Comparison of ENCODE assay signal across 2 cellular contexts in the genomic region with DNA sequence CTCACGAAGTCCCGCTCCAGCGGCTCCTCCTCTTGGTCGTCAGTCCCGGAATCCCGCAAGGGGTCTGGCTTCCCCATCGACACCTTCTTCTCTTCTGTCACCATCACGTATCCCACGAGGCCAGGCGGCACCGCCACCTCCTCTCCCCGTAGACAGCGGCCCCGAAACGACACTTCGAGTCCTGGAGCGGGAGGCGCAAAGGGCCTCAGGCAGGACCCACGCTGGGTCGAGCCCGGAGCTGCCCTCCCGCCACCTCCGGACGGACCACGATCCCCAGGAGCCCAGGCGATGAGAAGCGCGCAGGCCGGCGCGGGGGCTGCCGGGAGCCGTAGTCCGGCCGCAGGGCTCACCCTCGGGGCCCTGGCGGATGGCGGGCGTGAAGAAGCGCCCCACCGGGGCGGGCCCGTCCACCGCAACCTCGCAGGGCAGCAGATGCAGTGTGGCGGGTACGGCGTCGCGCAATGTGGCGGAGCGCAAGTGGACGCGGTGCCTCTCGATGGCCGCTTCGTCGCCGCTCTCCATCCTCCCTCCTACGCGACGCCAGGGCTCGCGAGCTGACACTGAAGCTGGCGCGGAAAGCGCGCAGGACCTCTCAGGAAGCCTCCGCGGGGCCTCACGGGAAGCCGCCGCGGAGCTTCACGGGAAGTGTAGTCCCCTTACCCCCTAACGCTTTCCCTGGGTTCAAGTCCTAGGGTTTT.
TF ChIP-seq lines count a peak whose summit lies in the region.

A gene (minus strand): TSS at position 562 of the 698 bp plus-strand sequence. CDS start 40 bp downstream, at position 522.

TF ChIP-seq in A549, 52 proteins besides CTCF, POLR2A, EP300 and RAD21 (continued from another document):
- TF ChIP-seq, protein P1, sequence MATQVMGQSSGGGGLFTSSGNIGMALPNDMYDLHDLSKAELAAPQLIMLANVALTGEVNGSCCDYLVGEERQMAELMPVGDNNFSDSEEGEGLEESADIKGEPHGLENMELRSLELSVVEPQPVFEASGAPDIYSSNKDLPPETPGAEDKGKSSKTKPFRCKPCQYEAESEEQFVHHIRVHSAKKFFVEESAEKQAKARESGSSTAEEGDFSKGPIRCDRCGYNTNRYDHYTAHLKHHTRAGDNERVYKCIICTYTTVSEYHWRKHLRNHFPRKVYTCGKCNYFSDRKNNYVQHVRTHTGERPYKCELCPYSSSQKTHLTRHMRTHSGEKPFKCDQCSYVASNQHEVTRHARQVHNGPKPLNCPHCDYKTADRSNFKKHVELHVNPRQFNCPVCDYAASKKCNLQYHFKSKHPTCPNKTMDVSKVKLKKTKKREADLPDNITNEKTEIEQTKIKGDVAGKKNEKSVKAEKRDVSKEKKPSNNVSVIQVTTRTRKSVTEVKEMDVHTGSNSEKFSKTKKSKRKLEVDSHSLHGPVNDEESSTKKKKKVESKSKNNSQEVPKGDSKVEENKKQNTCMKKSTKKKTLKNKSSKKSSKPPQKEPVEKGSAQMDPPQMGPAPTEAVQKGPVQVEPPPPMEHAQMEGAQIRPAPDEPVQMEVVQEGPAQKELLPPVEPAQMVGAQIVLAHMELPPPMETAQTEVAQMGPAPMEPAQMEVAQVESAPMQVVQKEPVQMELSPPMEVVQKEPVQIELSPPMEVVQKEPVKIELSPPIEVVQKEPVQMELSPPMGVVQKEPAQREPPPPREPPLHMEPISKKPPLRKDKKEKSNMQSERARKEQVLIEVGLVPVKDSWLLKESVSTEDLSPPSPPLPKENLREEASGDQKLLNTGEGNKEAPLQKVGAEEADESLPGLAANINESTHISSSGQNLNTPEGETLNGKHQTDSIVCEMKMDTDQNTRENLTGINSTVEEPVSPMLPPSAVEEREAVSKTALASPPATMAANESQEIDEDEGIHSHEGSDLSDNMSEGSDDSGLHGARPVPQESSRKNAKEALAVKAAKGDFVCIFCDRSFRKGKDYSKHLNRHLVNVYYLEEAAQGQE (IDR thresholded peaks at IDR 0.05) = peak; percentile 17; the same call in 1 of the 2 replicates
- TF ChIP-seq RNF2 (IDR thresholded peaks at IDR 0.05; ENCODE audit: borderline replicate concordance, low read depth) (peak; percentile 76; the same call in 1 of the 2 replicates), POLR2AphosphoS2 (conservative IDR thresholded peaks at IDR 0.05; ENCODE audit: low read length) (no peak), NR3C1 (IDR thresholded peaks at IDR 0.05) (no peak), BHLHE40 (IDR thresholded peaks at IDR 0.05; ENCODE audit: low read depth, low read length) (no peak), FOSL2 (IDR thresholded peaks at IDR 0.05) (no peak), FOSL2 (CRISPR knock-in tag; IDR thresholded peaks at IDR 0.05) (no peak), CHD4 (IDR thresholded peaks at IDR 0.05; ENCODE audit: borderline replicate concordance) (no peak)
- TF ChIP-seq, protein P2, sequence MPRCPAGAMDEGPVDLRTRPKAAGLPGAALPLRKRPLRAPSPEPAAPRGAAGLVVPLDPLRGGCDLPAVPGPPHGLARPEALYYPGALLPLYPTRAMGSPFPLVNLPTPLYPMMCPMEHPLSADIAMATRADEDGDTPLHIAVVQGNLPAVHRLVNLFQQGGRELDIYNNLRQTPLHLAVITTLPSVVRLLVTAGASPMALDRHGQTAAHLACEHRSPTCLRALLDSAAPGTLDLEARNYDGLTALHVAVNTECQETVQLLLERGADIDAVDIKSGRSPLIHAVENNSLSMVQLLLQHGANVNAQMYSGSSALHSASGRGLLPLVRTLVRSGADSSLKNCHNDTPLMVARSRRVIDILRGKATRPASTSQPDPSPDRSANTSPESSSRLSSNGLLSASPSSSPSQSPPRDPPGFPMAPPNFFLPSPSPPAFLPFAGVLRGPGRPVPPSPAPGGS (IDR thresholded peaks at IDR 0.05) = peak; percentile 83
TF ChIP-seq in A549: peak in this region for 10.

TF ChIP-seq in WTC11, 78 proteins besides CTCF, POLR2A, EP300 and RAD21 (continued from another document and continues in another):
- TF ChIP-seq, protein P3, sequence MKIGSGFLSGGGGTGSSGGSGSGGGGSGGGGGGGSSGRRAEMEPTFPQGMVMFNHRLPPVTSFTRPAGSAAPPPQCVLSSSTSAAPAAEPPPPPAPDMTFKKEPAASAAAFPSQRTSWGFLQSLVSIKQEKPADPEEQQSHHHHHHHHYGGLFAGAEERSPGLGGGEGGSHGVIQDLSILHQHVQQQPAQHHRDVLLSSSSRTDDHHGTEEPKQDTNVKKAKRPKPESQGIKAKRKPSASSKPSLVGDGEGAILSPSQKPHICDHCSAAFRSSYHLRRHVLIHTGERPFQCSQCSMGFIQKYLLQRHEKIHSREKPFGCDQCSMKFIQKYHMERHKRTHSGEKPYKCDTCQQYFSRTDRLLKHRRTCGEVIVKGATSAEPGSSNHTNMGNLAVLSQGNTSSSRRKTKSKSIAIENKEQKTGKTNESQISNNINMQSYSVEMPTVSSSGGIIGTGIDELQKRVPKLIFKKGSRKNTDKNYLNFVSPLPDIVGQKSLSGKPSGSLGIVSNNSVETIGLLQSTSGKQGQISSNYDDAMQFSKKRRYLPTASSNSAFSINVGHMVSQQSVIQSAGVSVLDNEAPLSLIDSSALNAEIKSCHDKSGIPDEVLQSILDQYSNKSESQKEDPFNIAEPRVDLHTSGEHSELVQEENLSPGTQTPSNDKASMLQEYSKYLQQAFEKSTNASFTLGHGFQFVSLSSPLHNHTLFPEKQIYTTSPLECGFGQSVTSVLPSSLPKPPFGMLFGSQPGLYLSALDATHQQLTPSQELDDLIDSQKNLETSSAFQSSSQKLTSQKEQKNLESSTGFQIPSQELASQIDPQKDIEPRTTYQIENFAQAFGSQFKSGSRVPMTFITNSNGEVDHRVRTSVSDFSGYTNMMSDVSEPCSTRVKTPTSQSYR (CRISPR knock-in tag; IDR thresholded peaks at IDR 0.05) = no peak
- TF ChIP-seq, protein P4, sequence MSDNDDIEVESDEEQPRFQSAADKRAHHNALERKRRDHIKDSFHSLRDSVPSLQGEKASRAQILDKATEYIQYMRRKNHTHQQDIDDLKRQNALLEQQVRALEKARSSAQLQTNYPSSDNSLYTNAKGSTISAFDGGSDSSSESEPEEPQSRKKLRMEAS (CRISPR knock-in tag; IDR thresholded peaks at IDR 0.05) = peak; percentile 80
- no peak for TF ChIP-seq NFYB (CRISPR knock-in tag; conservative IDR thresholded peaks at IDR 0.05; ENCODE audit: low read depth)
- TF ChIP-seq, protein P5, sequence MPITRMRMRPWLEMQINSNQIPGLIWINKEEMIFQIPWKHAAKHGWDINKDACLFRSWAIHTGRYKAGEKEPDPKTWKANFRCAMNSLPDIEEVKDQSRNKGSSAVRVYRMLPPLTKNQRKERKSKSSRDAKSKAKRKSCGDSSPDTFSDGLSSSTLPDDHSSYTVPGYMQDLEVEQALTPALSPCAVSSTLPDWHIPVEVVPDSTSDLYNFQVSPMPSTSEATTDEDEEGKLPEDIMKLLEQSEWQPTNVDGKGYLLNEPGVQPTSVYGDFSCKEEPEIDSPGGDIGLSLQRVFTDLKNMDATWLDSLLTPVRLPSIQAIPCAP (CRISPR knock-in tag; IDR thresholded peaks at IDR 0.05) = no peak; the same call in 1 of the 2 replicates
- no peak for TF ChIP-seq TEAD4 (CRISPR knock-in tag; IDR thresholded peaks at IDR 0.05)
- TF ChIP-seq ELF4 (CRISPR knock-in tag; IDR thresholded peaks at IDR 0.05; ENCODE audit: low read depth) = no peak
- TF ChIP-seq ZBTB21 (CRISPR knock-in tag; IDR thresholded peaks at IDR 0.05; ENCODE audit: borderline replicate concordance) = no peak
- TF ChIP-seq, protein P6, sequence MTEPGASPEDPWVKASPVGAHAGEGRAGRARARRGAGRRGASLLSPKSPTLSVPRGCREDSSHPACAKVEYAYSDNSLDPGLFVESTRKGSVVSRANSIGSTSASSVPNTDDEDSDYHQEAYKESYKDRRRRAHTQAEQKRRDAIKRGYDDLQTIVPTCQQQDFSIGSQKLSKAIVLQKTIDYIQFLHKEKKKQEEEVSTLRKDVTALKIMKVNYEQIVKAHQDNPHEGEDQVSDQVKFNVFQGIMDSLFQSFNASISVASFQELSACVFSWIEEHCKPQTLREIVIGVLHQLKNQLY (CRISPR knock-in tag; IDR thresholded peaks at IDR 0.05) = no peak
- TF ChIP-seq JUN (CRISPR knock-in tag; IDR thresholded peaks at IDR 0.05) = peak; percentile 31; the same call in 1 of the 2 replicates
- TF ChIP-seq ZNF317 (CRISPR knock-in tag; IDR thresholded peaks at IDR 0.05; ENCODE audit: borderline replicate concordance, low read depth) = no peak
- peak; percentile 61; the same call in 1 of the 2 replicates for TF ChIP-seq FOXK1 (CRISPR knock-in tag; IDR thresholded peaks at IDR 0.05)
- no peak for TF ChIP-seq SOX15 (CRISPR knock-in tag; IDR thresholded peaks at IDR 0.05)
- no peak for TF ChIP-seq SMAD4 (CRISPR knock-in tag; IDR thresholded peaks at IDR 0.05)
- TF ChIP-seq, protein P7, sequence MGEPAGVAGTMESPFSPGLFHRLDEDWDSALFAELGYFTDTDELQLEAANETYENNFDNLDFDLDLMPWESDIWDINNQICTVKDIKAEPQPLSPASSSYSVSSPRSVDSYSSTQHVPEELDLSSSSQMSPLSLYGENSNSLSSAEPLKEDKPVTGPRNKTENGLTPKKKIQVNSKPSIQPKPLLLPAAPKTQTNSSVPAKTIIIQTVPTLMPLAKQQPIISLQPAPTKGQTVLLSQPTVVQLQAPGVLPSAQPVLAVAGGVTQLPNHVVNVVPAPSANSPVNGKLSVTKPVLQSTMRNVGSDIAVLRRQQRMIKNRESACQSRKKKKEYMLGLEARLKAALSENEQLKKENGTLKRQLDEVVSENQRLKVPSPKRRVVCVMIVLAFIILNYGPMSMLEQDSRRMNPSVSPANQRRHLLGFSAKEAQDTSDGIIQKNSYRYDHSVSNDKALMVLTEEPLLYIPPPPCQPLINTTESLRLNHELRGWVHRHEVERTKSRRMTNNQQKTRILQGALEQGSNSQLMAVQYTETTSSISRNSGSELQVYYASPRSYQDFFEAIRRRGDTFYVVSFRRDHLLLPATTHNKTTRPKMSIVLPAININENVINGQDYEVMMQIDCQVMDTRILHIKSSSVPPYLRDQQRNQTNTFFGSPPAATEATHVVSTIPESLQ (CRISPR knock-in tag; IDR thresholded peaks at IDR 0.05) = no peak
- TF ChIP-seq ZNF396 (CRISPR knock-in tag; IDR thresholded peaks at IDR 0.05; ENCODE audit: borderline replicate concordance) = no peak
- TF ChIP-seq, protein P8, sequence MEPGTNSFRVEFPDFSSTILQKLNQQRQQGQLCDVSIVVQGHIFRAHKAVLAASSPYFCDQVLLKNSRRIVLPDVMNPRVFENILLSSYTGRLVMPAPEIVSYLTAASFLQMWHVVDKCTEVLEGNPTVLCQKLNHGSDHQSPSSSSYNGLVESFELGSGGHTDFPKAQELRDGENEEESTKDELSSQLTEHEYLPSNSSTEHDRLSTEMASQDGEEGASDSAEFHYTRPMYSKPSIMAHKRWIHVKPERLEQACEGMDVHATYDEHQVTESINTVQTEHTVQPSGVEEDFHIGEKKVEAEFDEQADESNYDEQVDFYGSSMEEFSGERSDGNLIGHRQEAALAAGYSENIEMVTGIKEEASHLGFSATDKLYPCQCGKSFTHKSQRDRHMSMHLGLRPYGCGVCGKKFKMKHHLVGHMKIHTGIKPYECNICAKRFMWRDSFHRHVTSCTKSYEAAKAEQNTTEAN (CRISPR knock-in tag; IDR thresholded peaks at IDR 0.05) = peak; percentile 53; the same call in 1 of the 2 replicates
- TF ChIP-seq, protein P9, sequence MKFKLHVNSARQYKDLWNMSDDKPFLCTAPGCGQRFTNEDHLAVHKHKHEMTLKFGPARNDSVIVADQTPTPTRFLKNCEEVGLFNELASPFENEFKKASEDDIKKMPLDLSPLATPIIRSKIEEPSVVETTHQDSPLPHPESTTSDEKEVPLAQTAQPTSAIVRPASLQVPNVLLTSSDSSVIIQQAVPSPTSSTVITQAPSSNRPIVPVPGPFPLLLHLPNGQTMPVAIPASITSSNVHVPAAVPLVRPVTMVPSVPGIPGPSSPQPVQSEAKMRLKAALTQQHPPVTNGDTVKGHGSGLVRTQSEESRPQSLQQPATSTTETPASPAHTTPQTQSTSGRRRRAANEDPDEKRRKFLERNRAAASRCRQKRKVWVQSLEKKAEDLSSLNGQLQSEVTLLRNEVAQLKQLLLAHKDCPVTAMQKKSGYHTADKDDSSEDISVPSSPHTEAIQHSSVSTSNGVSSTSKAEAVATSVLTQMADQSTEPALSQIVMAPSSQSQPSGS (CRISPR knock-in tag; IDR thresholded peaks at IDR 0.05; ENCODE audit: borderline replicate concordance, low read depth) = 0 out of 2 replicates have a peak, but pooled peaks have one; percentile 36
- no peak for TF ChIP-seq PRRX2 (CRISPR knock-in tag; IDR thresholded peaks at IDR 0.05)
- no peak for TF ChIP-seq GRHL2 (CRISPR knock-in tag; IDR thresholded peaks at IDR 0.05; ENCODE audit: insufficient replicate concordance, severe bottlenecking)
- TF ChIP-seq, protein P10, sequence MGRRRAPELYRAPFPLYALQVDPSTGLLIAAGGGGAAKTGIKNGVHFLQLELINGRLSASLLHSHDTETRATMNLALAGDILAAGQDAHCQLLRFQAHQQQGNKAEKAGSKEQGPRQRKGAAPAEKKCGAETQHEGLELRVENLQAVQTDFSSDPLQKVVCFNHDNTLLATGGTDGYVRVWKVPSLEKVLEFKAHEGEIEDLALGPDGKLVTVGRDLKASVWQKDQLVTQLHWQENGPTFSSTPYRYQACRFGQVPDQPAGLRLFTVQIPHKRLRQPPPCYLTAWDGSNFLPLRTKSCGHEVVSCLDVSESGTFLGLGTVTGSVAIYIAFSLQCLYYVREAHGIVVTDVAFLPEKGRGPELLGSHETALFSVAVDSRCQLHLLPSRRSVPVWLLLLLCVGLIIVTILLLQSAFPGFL (CRISPR knock-in tag; IDR thresholded peaks at IDR 0.05; ENCODE audit: borderline replicate concordance) = no peak
- TF ChIP-seq OVOL2 (CRISPR knock-in tag; IDR thresholded peaks at IDR 0.05; ENCODE audit: borderline replicate concordance) = no peak
- no peak for TF ChIP-seq ZNF263 (CRISPR knock-in tag; IDR thresholded peaks at IDR 0.05; ENCODE audit: low read depth)
- TF ChIP-seq, protein P11, sequence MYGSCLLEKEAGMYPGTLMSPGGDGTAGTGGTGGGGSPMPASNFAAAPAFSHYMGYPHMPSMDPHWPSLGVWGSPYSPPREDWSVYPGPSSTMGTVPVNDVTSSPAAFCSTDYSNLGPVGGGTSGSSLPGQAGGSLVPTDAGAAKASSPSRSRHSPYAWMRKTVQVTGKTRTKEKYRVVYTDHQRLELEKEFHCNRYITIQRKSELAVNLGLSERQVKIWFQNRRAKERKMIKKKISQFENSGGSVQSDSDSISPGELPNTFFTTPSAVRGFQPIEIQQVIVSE (CRISPR knock-in tag; IDR thresholded peaks at IDR 0.05; ENCODE audit: borderline replicate concordance) = no peak
- TF ChIP-seq NR1H2 (CRISPR knock-in tag; IDR thresholded peaks at IDR 0.05) = no peak
- no peak for TF ChIP-seq CBFB (CRISPR knock-in tag; IDR thresholded peaks at IDR 0.05; ENCODE audit: low read depth)
- peak; percentile 77 for TF ChIP-seq ETV6 (CRISPR knock-in tag; IDR thresholded peaks at IDR 0.05)
- TF ChIP-seq ZNF232 (CRISPR knock-in tag; IDR thresholded peaks at IDR 0.05) = peak; percentile 44; the same call in 1 of the 2 replicates
- peak; percentile 52 for TF ChIP-seq SP1 (CRISPR knock-in tag; conservative IDR thresholded peaks at IDR 0.05)
- TF ChIP-seq MXD4 (CRISPR knock-in tag; IDR thresholded peaks at IDR 0.05; ENCODE audit: borderline replicate concordance) = no peak
- 0 out of 2 replicates have a peak, but pooled peaks have one; percentile 18 for TF ChIP-seq NFE2L1 (CRISPR knock-in tag; IDR thresholded peaks at IDR 0.05)
- TF ChIP-seq, protein P12, sequence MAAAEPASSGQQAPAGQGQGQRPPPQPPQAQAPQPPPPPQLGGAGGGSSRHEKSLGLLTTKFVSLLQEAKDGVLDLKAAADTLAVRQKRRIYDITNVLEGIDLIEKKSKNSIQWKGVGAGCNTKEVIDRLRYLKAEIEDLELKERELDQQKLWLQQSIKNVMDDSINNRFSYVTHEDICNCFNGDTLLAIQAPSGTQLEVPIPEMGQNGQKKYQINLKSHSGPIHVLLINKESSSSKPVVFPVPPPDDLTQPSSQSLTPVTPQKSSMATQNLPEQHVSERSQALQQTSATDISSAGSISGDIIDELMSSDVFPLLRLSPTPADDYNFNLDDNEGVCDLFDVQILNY (CRISPR knock-in tag; IDR thresholded peaks at IDR 0.05) = peak; percentile 86; the same call in 1 of the 2 replicates
- no peak for TF ChIP-seq NR3C1 (CRISPR knock-in tag; conservative IDR thresholded peaks at IDR 0.05; ENCODE audit: low read depth)
